In genomic region chr2:19890104-19890503, GRCh38 we compare ENCODE assay signal across 12 cellular contexts.
"Had no signal": no experiment of that assay in that cellular context is flagged by ENCODE, and none has a peak within 500 bp of the region (broad histone marks: within the 10 kb centered on the region; RNA-seq: fewer than 3 reads in every experiment).

No MANE protein-coding gene starts in this region.

- H3K27me3 ChIP-seq: heart right ventricle, pancreas, stomach had no signal

- H3K27ac ChIP-seq: heart right ventricle, pancreas, stomach, thoracic aorta had no signal

- H3K4me1 ChIP-seq: pancreas had no signal

- ATAC-seq: pancreas had no signal

- DNase-seq: activated CD4-positive, alpha-beta T cell treated with anti-CD3 and anti-CD28 coated beads, Interleukin-2, amount 50 U/mL, for 4 hours; activated CD4-positive, CD25-positive, alpha-beta regulatory T cell treated with anti-CD3 and anti-CD28 coated beads, Interleukin-2, amount 50 U/mL, for 72 hours; activated naive CD8-positive, alpha-beta T cell treated with anti-CD3 and anti-CD28 coated beads, Interleukin-2, amount 10 ng/mL, durations not matched to agents 7 days and 5 days; activated T-cell treated with anti-CD3 and anti-CD28 coated beads, Interleukin-2, amount 50 U/mL, for 48 hours; anterior cingulate cortex; heart right ventricle; mesenchymal stem cell; pancreas; stimulated activated CD4-positive, alpha-beta T cell treated with anti-CD3 and anti-CD28 coated beads, Interleukin-4, amount 100 ng/mL, for 4 hours; stomach had no signal

- H3K36me3 ChIP-seq: heart right ventricle, pancreas, stomach, thoracic aorta had no signal

- H3K9me3 ChIP-seq: heart right ventricle, pancreas, stomach, thoracic aorta had no signal

- H3K4me3 ChIP-seq: heart right ventricle, pancreas, skin epidermis, stomach had no signal
